In genomic region chr2:71548589-71549485, GRCh38 we compare ENCODE assay signal across 8 cellular contexts.
DNase-seq lines count a peak whose midpoint lies in the region; ATAC-seq and TF ChIP-seq lines count a peak whose summit lies in the region.

No MANE protein-coding gene starts in this region.

- no peaks in the 10 kb centered on the region for H3K36me3 Mint-ChIP-seq in activated T-helper 1 cell treated with anti-CD3 and anti-CD28 coated beads, Interleukin-12 subunit alpha, Interleukin-12 subunit beta, Interleukin-2, Interleukin-4 antibody, amounts not matched to agents 30 ng/mL and 10 ng/mL and 1 ng/mL, durations not matched to agents 14 hours and 24 hours and 36 hours (ENCODE audit: low read depth)

- in situ Hi-C loops in Panc1 (cut with HindIII; ENCODE audit: low pct_unique_long_range_greater_than_20kb, low sequenced_read_pairs): no loop called here

- POLR2A ChIA-PET in Panc1 (lab: Charles Lee): no interaction called here

- no peak overlapping the region for H3K4me3 Mint-ChIP-seq in activated T-helper 1 cell treated with anti-CD3 and anti-CD28 coated beads, Interleukin-12 subunit alpha, Interleukin-12 subunit beta, Interleukin-2, Interleukin-4 antibody, amounts not matched to agents 30 ng/mL and 10 ng/mL and 1 ng/mL, durations not matched to agents 14 hours and 24 hours and 36 hours

- CTCF ChIA-PET in Panc1 (lab: Charles Lee): interaction anchor here (0.5 to 0.7 kb wide), 4 partner anchors 10 to 601 kb away, joined by 3 to 4 read pairs (median 3); no protein-coding TSS in a partner anchor

- H3K27me3 ChIP-seq in Panc1 (ENCODE audit: control insufficient read depth, insufficient read depth, low read length) (no peaks in the 10 kb centered on the region), thyroid gland (no peaks in the 10 kb centered on the region)

- TF ChIP-seq POLR2A in thyroid gland (IDR thresholded peaks at IDR 0.05): no peak

- peaks cover 15% of the 10 kb centered on the region for H3K27me3 Mint-ChIP-seq in activated T-helper 1 cell treated with anti-CD3 and anti-CD28 coated beads, Interleukin-12 subunit alpha, Interleukin-12 subunit beta, Interleukin-2, Interleukin-4 antibody, amounts not matched to agents 30 ng/mL and 10 ng/mL and 1 ng/mL, durations not matched to agents 14 hours and 24 hours and 36 hours (ENCODE audit: insufficient read depth)

- H3K4me1 Mint-ChIP-seq in activated T-helper 1 cell treated with anti-CD3 and anti-CD28 coated beads, Interleukin-12 subunit alpha, Interleukin-12 subunit beta, Interleukin-2, Interleukin-4 antibody, amounts not matched to agents 30 ng/mL and 10 ng/mL and 1 ng/mL, durations not matched to agents 14 hours and 24 hours and 36 hours (ENCODE audit: low read depth): peaks cover 4% of the 10 kb centered on the region

- no peaks in the 10 kb centered on the region; the same call in 1 of the 2 replicates for H3K4me1 ChIP-seq in Panc1 (ENCODE audit: control insufficient read depth, insufficient read depth, low read length)
- peaks cover 0 to 3% of the 10 kb centered on the region in 2 donors for H3K4me1 ChIP-seq in thyroid gland

- TF ChIP-seq CTCF in Panc1 (IDR thresholded peaks at IDR 0.05) (peak; percentile 86), foreskin fibroblast (IDR thresholded peaks at IDR 0.05; ENCODE audit: low read depth, low read length) (peak; percentile 63), thyroid gland (IDR thresholded peaks at IDR 0.05) (peak; percentile 52 to 96 (median 90))

- H3K27ac Mint-ChIP-seq in activated T-helper 1 cell treated with anti-CD3 and anti-CD28 coated beads, Interleukin-12 subunit alpha, Interleukin-12 subunit beta, Interleukin-2, Interleukin-4 antibody, amounts not matched to agents 30 ng/mL and 10 ng/mL and 1 ng/mL, durations not matched to agents 14 hours and 24 hours and 36 hours: no peak overlapping the region

- no TSS peak for BruUV-seq in Panc1 (replicated peaks; lab: Mats Ljungman, UMichigan)

- H3K9me3 Mint-ChIP-seq in activated T-helper 1 cell treated with anti-CD3 and anti-CD28 coated beads, Interleukin-12 subunit alpha, Interleukin-12 subunit beta, Interleukin-2, Interleukin-4 antibody, amounts not matched to agents 30 ng/mL and 10 ng/mL and 1 ng/mL, durations not matched to agents 14 hours and 24 hours and 36 hours: no peaks in the 10 kb centered on the region

- peak; percentile 37 for DNase-seq in COR-L47 (lab: John Stamatoyannopoulos, UW)
- peak; percentile 39 for DNase-seq in Panc1 (ENCODE audit: low read depth, low spot score)
- DNase-seq in activated T-helper 1 cell treated with anti-CD3 and anti-CD28 coated beads, Interleukin-12 subunit alpha, Interleukin-12 subunit beta, Interleukin-2, Interleukin-4 antibody, amounts not matched to agents 30 ng/mL and 10 ng/mL and 1 ng/mL, durations not matched to agents 14 hours and 24 hours and 36 hours (ENCODE audit: low spot score): peak; percentile 43
- peak; percentile 46 to 81 for DNase-seq in foreskin fibroblast
- peak; percentile 55 for DNase-seq in occipital lobe (lab: John Stamatoyannopoulos, UW)
- peak; percentile 79 to 80 for DNase-seq in thyroid gland

- H3K9me3 ChIP-seq in Panc1 (ENCODE audit: control insufficient read depth, insufficient read depth, low read depth, low read length): no peaks in the 10 kb centered on the region
- H3K9me3 ChIP-seq in thyroid gland: no peaks in the 10 kb centered on the region

- intact Hi-C loops in Panc1 (cut with micrococcal nuclease; ENCODE audit: unreplicated experiment) (loop anchor here (5.0 to 10.0 kb wide), 4 partner anchors 368 to 1206 kb away; no protein-coding TSS in a partner anchor), thyroid gland (cut with DNase I) (loop anchor here (2.0 to 5.0 kb wide), 3 partner anchors 58 to 602 kb away; no protein-coding TSS in a partner anchor)
- intact Hi-C loops in activated T-helper 1 cell treated with anti-CD3 and anti-CD28 coated beads, Interleukin-12 subunit alpha, Interleukin-12 subunit beta, Interleukin-2, Interleukin-4 antibody, amounts not matched to agents 30 ng/mL and 10 ng/mL and 1 ng/mL, durations not matched to agents 14 hours and 24 hours and 36 hours (cut with micrococcal nuclease): loop anchor here (1.0 to 5.0 kb wide), 5 partner anchors 249 to 1198 kb away; no protein-coding TSS in a partner anchor

- ATAC-seq in HG02885 (IDR thresholded peaks at IDR 0.05; ENCODE audit: poor library complexity, unreplicated experiment): peak; percentile 57
- peak; percentile 82 for ATAC-seq in Panc1
- no peak for ATAC-seq in HG03039 (IDR thresholded peaks at IDR 0.05; ENCODE audit: unreplicated experiment)

- no peak overlapping the region for H3K27ac ChIP-seq in Panc1 (ENCODE audit: low read length)
- H3K27ac ChIP-seq in thyroid gland: no peak overlapping the region

- H3K4me3 ChIP-seq in Panc1 (ENCODE audit: low read depth in 2 of 2, low read length in 2 of 2): no peak overlapping the region
- H3K4me3 ChIP-seq in foreskin fibroblast (ENCODE audit: low read depth in 1 of 2, low read length in 2 of 2): no peak overlapping the region
- no peak overlapping the region for H3K4me3 ChIP-seq in thyroid gland (replicated peaks in 1 of 3)

- H3K36me3 ChIP-seq in Panc1 (ENCODE audit: control insufficient read depth, insufficient read depth, low read length) (no peaks in the 10 kb centered on the region), thyroid gland (no peaks in the 10 kb centered on the region)

- WGBS in thyroid gland, 2 donors: 56 to 60% methylated on average over 23 of the region's 23 CpGs
